1 cellular context compared by ENCODE assay signal in the genomic region with DNA sequence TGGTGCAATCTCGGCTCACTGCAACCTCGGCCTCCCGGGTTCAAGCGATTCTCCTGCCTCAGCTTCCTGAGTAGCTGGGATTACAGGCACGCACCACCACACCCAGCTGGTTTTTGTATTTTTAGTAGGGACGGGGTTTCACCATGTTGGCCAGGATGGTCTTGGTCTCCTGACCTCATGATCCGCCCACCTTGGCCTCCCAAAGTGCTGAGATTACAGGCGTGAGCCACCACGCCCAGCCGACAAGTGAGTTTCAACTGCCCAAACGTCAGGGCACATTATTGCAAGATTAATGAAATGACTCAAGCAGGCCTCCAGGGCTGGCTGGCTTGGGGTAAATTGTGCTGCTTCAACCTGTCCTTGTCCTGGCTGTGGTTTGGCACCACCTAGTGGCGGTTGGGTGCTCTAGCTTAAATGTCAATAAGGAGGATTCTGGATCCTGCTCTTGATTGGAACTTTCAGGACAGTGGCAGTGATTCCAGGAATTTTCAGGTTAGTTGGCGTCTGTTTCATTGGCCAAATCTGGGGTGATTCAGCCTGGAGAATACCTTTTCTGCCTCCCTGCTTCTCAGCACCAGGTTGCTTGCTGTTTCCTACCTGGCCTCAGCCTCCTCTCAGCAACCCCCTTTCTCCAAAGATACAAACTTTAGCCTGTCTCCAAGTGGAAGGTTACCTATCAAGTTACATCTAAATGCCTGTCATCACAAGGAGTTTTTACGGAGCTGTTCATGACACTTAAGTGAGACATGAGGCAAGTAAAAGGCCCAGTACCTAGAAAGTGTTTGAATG.
TF ChIP-seq lines count a peak whose summit lies in the region.

No MANE protein-coding gene starts in this region.

TF ChIP-seq in Ishikawa, 13 proteins besides CTCF, POLR2A, EP300 and RAD21 (continued from another document):
- TF ChIP-seq, protein P1, sequence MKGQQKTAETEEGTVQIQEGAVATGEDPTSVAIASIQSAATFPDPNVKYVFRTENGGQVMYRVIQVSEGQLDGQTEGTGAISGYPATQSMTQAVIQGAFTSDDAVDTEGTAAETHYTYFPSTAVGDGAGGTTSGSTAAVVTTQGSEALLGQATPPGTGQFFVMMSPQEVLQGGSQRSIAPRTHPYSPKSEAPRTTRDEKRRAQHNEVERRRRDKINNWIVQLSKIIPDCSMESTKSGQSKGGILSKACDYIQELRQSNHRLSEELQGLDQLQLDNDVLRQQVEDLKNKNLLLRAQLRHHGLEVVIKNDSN (IDR thresholded peaks at IDR 0.05): no peak
- no peak for TF ChIP-seq CEBPB (IDR thresholded peaks at IDR 0.05)
- no peak for TF ChIP-seq EGR1 (IDR thresholded peaks at IDR 0.05)
- no peak for TF ChIP-seq TAF1 (IDR thresholded peaks at IDR 0.05; ENCODE audit: low read depth)
- no peak for TF ChIP-seq TEAD4 (IDR thresholded peaks at IDR 0.05)
- TF ChIP-seq ZBTB7A (IDR thresholded peaks at IDR 0.05; ENCODE audit: low read depth): no peak
